ENCODE assay signal across 9 cellular contexts in the genomic region with DNA sequence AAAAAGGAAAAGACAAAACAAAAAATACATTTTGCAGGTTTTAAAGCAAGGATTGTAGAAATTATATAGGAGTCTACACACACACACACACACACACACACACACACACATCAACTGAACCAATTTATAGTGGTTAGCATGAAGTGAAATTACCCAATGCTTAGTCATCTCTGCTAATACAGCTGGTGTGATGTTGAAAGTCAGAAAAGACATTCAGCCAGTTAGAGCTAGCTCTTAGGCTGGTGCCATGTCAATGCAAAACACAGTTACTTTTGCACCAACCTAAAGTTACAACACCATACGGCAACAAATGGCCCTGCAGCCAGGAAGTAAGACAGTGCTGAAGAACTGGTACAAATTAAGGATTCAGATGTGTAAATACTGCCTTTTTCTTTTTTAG. TPM values are rescaled to one million over a fixed set of nuclear protein-coding genes. Genes with fewer than 3 reads are reported as not detected.
DNase-seq lines count a peak whose midpoint lies in the region; ATAC-seq and TF ChIP-seq lines count a peak whose summit lies in the region.
"Had no signal": no experiment of that assay in that cellular context is flagged by ENCODE, and none has a peak within 500 bp of the region (broad histone marks: within the 10 kb centered on the region; RNA-seq: fewer than 3 reads in every experiment).

No MANE protein-coding gene starts in this region.

- no peak overlapping the region for H3K4me3 ChIP-seq in spleen
- H3K4me3 ChIP-seq in tibial artery, result no peak overlapping the region

- DNase-seq in activated CD8-positive, alpha-beta T cell treated with anti-CD3 and anti-CD28 coated beads for 36 hours, result peak; percentile 11
- no peak for DNase-seq in activated CD8-positive, alpha-beta T cell treated with anti-CD3 and anti-CD28 coated beads, Interleukin-2, amount 10 ng/mL, durations not matched to agents 7 days and 5 days
- peak; percentile 96 for DNase-seq in LHCN-M2 (ENCODE audit: low read depth)
- peak; percentile 86 for DNase-seq in dedifferentiated amniotic fluid mesenchymal stem cell (ENCODE audit: extremely low spot score)
- DNase-seq in spleen, result no peak
- DNase-seq in ureter (ENCODE audit: low spot score), result no peak
- DNase-seq in tibial artery, result no peak
- DNase-seq: CD4-positive, alpha-beta memory T cell had no signal

- no peak overlapping the region for H3K27ac Mint-ChIP-seq in activated CD8-positive, alpha-beta T cell treated with anti-CD3 and anti-CD28 coated beads for 36 hours
- no peak overlapping the region for H3K27ac Mint-ChIP-seq in activated CD8-positive, alpha-beta T cell treated with anti-CD3 and anti-CD28 coated beads, Interleukin-2, amount 10 ng/mL, durations not matched to agents 7 days and 5 days

- TF ChIP-seq POLR2A in spleen (IDR thresholded peaks at IDR 0.05), result no peak

- H3K27me3 Mint-ChIP-seq in activated CD8-positive, alpha-beta T cell treated with anti-CD3 and anti-CD28 coated beads for 36 hours, result no peaks in the 10 kb centered on the region
- H3K27me3 Mint-ChIP-seq in activated CD8-positive, alpha-beta T cell treated with anti-CD3 and anti-CD28 coated beads, Interleukin-2, amount 10 ng/mL, durations not matched to agents 7 days and 5 days (ENCODE audit: low read depth), result no peaks in the 10 kb centered on the region
- H3K27me3 Mint-ChIP-seq: CD4-positive, alpha-beta memory T cell had no signal

- no peaks in the 10 kb centered on the region for H3K9me3 Mint-ChIP-seq in activated CD8-positive, alpha-beta T cell treated with anti-CD3 and anti-CD28 coated beads for 36 hours
- H3K9me3 Mint-ChIP-seq in activated CD8-positive, alpha-beta T cell treated with anti-CD3 and anti-CD28 coated beads, Interleukin-2, amount 10 ng/mL, durations not matched to agents 7 days and 5 days (ENCODE audit: insufficient read depth), result no peaks in the 10 kb centered on the region

- H3K4me3 Mint-ChIP-seq in activated CD8-positive, alpha-beta T cell treated with anti-CD3 and anti-CD28 coated beads for 36 hours, result no peak overlapping the region
- H3K4me3 Mint-ChIP-seq in activated CD8-positive, alpha-beta T cell treated with anti-CD3 and anti-CD28 coated beads, Interleukin-2, amount 10 ng/mL, durations not matched to agents 7 days and 5 days, result no peak overlapping the region
- H3K4me3 Mint-ChIP-seq: CD4-positive, alpha-beta memory T cell had no signal

- no peaks in the 10 kb centered on the region for H3K9me3 ChIP-seq in spleen
- H3K9me3 ChIP-seq in tibial artery, result no peaks in the 10 kb centered on the region

- 25 to 59% (median 45%) methylated on average over 1 of the region's 1 CpG for WGBS in spleen, 5 donors

- H3K27me3 ChIP-seq in spleen (replicated peaks in 1 of 7) (no peaks in the 10 kb centered on the region), tibial artery (no peaks in the 10 kb centered on the region)

- POLR2A ChIA-PET in activated CD8-positive, alpha-beta T cell treated with anti-CD3 and anti-CD28 coated beads for 36 hours (lab: Charles Lee), result interaction anchor here (0.7 to 0.8 kb wide), 2 partner anchors 14 to 95 kb away, joined by 3 read pairs; partner anchors contain the start of gene RTF2
- POLR2A ChIA-PET in activated CD8-positive, alpha-beta T cell treated with anti-CD3 and anti-CD28 coated beads, Interleukin-2, amount 10 ng/mL, durations not matched to agents 7 days and 5 days (lab: Charles Lee), result interaction anchor here (0.7 kb wide), 2 partner anchors 20 to 94 kb away, joined by 3 read pairs; partner anchors contain the start of gene RTF2

- peak; percentile 73 for ATAC-seq in activated CD8-positive, alpha-beta T cell treated with anti-CD3 and anti-CD28 coated beads for 36 hours
- ATAC-seq in activated CD8-positive, alpha-beta T cell treated with anti-CD3 and anti-CD28 coated beads, Interleukin-2, amount 10 ng/mL, durations not matched to agents 7 days and 5 days, result no peak
- ATAC-seq in HG03378 (IDR thresholded peaks at IDR 0.05; ENCODE audit: unreplicated experiment), result no peak

- peaks cover 17% of the 10 kb centered on the region for H3K4me1 Mint-ChIP-seq in activated CD8-positive, alpha-beta T cell treated with anti-CD3 and anti-CD28 coated beads for 36 hours (ENCODE audit: low read depth)
- H3K4me1 Mint-ChIP-seq in activated CD8-positive, alpha-beta T cell treated with anti-CD3 and anti-CD28 coated beads, Interleukin-2, amount 10 ng/mL, durations not matched to agents 7 days and 5 days (ENCODE audit: low read depth), result peaks cover 33% of the 10 kb centered on the region

- peaks cover 67% of the 10 kb centered on the region for H3K36me3 Mint-ChIP-seq in activated CD8-positive, alpha-beta T cell treated with anti-CD3 and anti-CD28 coated beads for 36 hours (ENCODE audit: low read depth)
- peaks cover 85% of the 10 kb centered on the region for H3K36me3 Mint-ChIP-seq in activated CD8-positive, alpha-beta T cell treated with anti-CD3 and anti-CD28 coated beads, Interleukin-2, amount 10 ng/mL, durations not matched to agents 7 days and 5 days (ENCODE audit: low read depth)

- CTCF ChIA-PET in activated CD8-positive, alpha-beta T cell treated with anti-CD3 and anti-CD28 coated beads for 36 hours (lab: Charles Lee), result interaction anchor here (1.2 kb wide), 1 partner anchor 21 kb away, joined by 3 read pairs; no protein-coding TSS in a partner anchor
- CTCF ChIA-PET in activated CD8-positive, alpha-beta T cell treated with anti-CD3 and anti-CD28 coated beads, Interleukin-2, amount 10 ng/mL, durations not matched to agents 7 days and 5 days (lab: Charles Lee), result interaction anchor here (0.6 to 1.1 kb wide), 3 partner anchors 15 to 43 kb away, joined by 3 to 4 read pairs (median 3); partner anchors contain the start of gene FAM210B

- TF ChIP-seq CTCF in activated CD8-positive, alpha-beta T cell treated with anti-CD3 and anti-CD28 coated beads for 36 hours (IDR thresholded peaks at IDR 0.05), result no peak
- TF ChIP-seq CTCF in spleen (IDR thresholded peaks at IDR 0.05 in 8 of 11, conservative IDR thresholded peaks at IDR 0.05 in 3 of 11) (no peak), tibial artery (IDR thresholded peaks at IDR 0.05) (no peak)

- H3K4me1 ChIP-seq in spleen, result peaks cover 0 to 18% (median 0%) of the 10 kb centered on the region in 6 donors
- H3K4me1 ChIP-seq in tibial artery, result no peaks in the 10 kb centered on the region

- intact Hi-C loops in activated CD8-positive, alpha-beta T cell treated with anti-CD3 and anti-CD28 coated beads for 36 hours (cut with micrococcal nuclease), result no loop called here
- intact Hi-C loops in spleen (cut with DNase I; ENCODE audit: low total_unique reads), result no loop called here
- intact Hi-C loops in tibial artery (cut with DNase I; ENCODE audit: low total_unique reads), result no loop called here

- H3K36me3 ChIP-seq in spleen, result peaks cover 0 to 62% (median 11%) of the 10 kb centered on the region in 6 donors
- peaks cover 0 to 15% (median 0%) of the 10 kb centered on the region in 3 donors for H3K36me3 ChIP-seq in tibial artery

- H3K27ac ChIP-seq in spleen (peak overlapping the region in 5 of 8 donors; percentile 27 to 72 (median 65)), tibial artery (no peak overlapping the region)

RNA-seq across cellular contexts. Expression of gene FAM210B, which starts 15.2 kb away (rescaled TPM):
- total RNA-seq in activated CD8-positive, alpha-beta T cell treated with anti-CD3 and anti-CD28 coated beads for 36 hours, result 1 to 10 TPM; 3.7 to 4.5 TPM
- 1 to 10 TPM; 5.2 to 5.4 TPM for total RNA-seq in activated CD8-positive, alpha-beta T cell treated with anti-CD3 and anti-CD28 coated beads, Interleukin-2, amount 10 ng/mL, durations not matched to agents 7 days and 5 days
- total RNA-seq in LHCN-M2 (2014; rRNA removed) (31.6 and 42.4 TPM in 2 replicates), spleen (10 to 100 TPM; 18.0 to 48.4 (median 30.3) TPM), ureter (50.3 TPM)
- 24.2 TPM for polyA plus RNA-seq in LHCN-M2 (2012)
- polyA plus RNA-seq in spleen, result 10 to 100 TPM in 2 of 3 donors, 1 to 10 TPM in 1; 9.4 to 16.3 (median 10.8) TPM

RNA-seq across cellular contexts. Expression of gene AURKA, which starts 18.1 kb away (rescaled TPM):
- 100 to 1,000 TPM in 1 of 2 experiments, 10 to 100 TPM in 1; 97.5 to 100 TPM for total RNA-seq in activated CD8-positive, alpha-beta T cell treated with anti-CD3 and anti-CD28 coated beads for 36 hours
- total RNA-seq in activated CD8-positive, alpha-beta T cell treated with anti-CD3 and anti-CD28 coated beads, Interleukin-2, amount 10 ng/mL, durations not matched to agents 7 days and 5 days, result 10 to 100 TPM; 92.7 to 94.2 TPM
- total RNA-seq in LHCN-M2 (2014; rRNA removed) (117 and 130 TPM in 2 replicates), spleen (10 to 100 TPM in 1 of 7 donors, 1 to 10 TPM in 6; 3.0 to 10.0 (median 7.5) TPM), ureter (1.6 TPM)
- polyA plus RNA-seq in LHCN-M2 (2012), result 37.3 TPM
- 1 to 10 TPM; 1.6 to 7.2 (median 5.1) TPM for polyA plus RNA-seq in spleen

RNA-seq across cellular contexts. Expression of gene CSTF1, which starts 18.5 kb away (rescaled TPM):
- 10 to 100 TPM; 63.4 to 66.2 TPM for total RNA-seq in activated CD8-positive, alpha-beta T cell treated with anti-CD3 and anti-CD28 coated beads for 36 hours
- total RNA-seq in activated CD8-positive, alpha-beta T cell treated with anti-CD3 and anti-CD28 coated beads, Interleukin-2, amount 10 ng/mL, durations not matched to agents 7 days and 5 days, result 10 to 100 TPM; 60.5 to 66.3 TPM
- total RNA-seq in LHCN-M2 (2014; rRNA removed) (46.5 and 54.4 TPM in 2 replicates), spleen (10 to 100 TPM; 24.4 to 45.0 (median 32.9) TPM), ureter (36.6 TPM)
- polyA plus RNA-seq in LHCN-M2 (2012), result 28.4 TPM
- 10 to 100 TPM in 2 of 3 donors, 1 to 10 TPM in 1; 9.8 to 13.8 (median 10.9) TPM for polyA plus RNA-seq in spleen

RNA-seq across cellular contexts. Expression of gene CASS4, which starts 38.1 kb away (rescaled TPM):
- 1 to 10 TPM; 3.5 to 3.7 TPM for total RNA-seq in activated CD8-positive, alpha-beta T cell treated with anti-CD3 and anti-CD28 coated beads for 36 hours
- total RNA-seq in activated CD8-positive, alpha-beta T cell treated with anti-CD3 and anti-CD28 coated beads, Interleukin-2, amount 10 ng/mL, durations not matched to agents 7 days and 5 days, result 10 to 100 TPM; 17.8 to 18.8 TPM
- total RNA-seq in LHCN-M2 (2014; rRNA removed), result 1.2 and 3.8 TPM in 2 replicates
- polyA plus RNA-seq in LHCN-M2 (2012), result 0.96 TPM
- total RNA-seq in spleen, result 10 to 100 TPM; 10.3 to 15.5 (median 12.5) TPM
- 1 to 10 TPM; 1.2 to 1.9 (median 1.6) TPM for polyA plus RNA-seq in spleen
- 0.91 TPM for total RNA-seq in ureter

Comparison
In these comparisons a context has a peak if more than half of its experiments do, and no peak if none do; other contexts are left out.
1. DNase-seq: peak in activated CD8-positive, alpha-beta T cell treated with anti-CD3 and anti-CD28 coated beads for 36 hours (single experiment), LHCN-M2 (single experiment) and dedifferentiated amniotic fluid mesenchymal stem cell (single experiment); none in activated CD8-positive, alpha-beta T cell treated with anti-CD3 and anti-CD28 coated beads, Interleukin-2, amount 10 ng/mL, durations not matched to agents 7 days and 5 days (single experiment), spleen (single experiment), ureter (single experiment) and tibial artery (0 of 2).
2. H3K27ac ChIP-seq: peak in spleen (5 of 8); none in tibial artery (0 of 2).
3. RNA of gene AURKA, which starts 18.1 kb away (total RNA-seq): 117 to 130 TPM in LHCN-M2, 97.5 to 100 TPM in activated CD8-positive, alpha-beta T cell treated with anti-CD3 and anti-CD28 coated beads for 36 hours and 92.7 to 94.2 TPM in activated CD8-positive, alpha-beta T cell treated with anti-CD3 and anti-CD28 coated beads, Interleukin-2, amount 10 ng/mL, durations not matched to agents 7 days and 5 days; 3.0 to 10.0 TPM in spleen and 1.6 TPM in ureter (single experiment); every median in the first group is over 4 times any median in the second.